ENCODE assay signal across 8 cellular contexts in the genomic region with DNA sequence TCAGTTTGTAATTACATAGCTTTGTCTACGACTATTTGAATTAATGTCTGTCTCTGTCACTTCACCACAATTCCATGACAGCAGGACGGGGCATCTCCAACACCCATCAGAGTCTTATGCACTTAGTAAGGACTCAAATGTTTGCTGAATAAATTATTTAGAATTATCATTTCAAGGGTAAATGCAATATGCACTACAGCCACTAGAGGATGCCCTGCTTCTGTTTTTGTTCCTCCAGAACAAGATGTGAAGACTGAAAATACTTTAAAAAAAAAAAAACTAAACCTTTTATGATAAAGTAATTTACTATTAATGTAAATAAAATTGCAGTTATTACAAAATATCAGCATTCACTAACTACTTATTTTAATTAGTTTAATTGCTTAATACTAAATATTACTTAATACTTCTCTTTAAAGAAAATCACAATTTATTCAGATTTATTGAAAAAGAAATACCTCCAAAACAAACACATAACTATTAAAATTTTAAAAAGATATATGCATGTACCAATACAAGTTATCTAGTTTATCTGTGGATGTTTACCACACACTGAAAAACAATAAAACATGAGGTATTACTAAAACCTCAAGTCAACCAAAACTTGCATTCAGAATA. TPM values are rescaled to one million over a fixed set of nuclear protein-coding genes. Genes with fewer than 3 reads are reported as not detected.
DNase-seq lines count a peak whose midpoint lies in the region; ATAC-seq and TF ChIP-seq lines count a peak whose summit lies in the region.

No MANE protein-coding gene starts in this region.

- peaks cover 28 to 29% of the 10 kb centered on the region in 2 donors for H3K4me1 Mint-ChIP-seq in natural killer cell
- H3K4me1 Mint-ChIP-seq in natural killer cell treated with Interleukin-12 subunit alpha and Interleukin-12 subunit beta and Interleukin-15 and Interleukin-18, amount 100 ng/mL, for 72 hours (ENCODE audit: low read depth in 2 of 2), result peaks cover 12 to 22% of the 10 kb centered on the region in 2 donors

- ATAC-seq in natural killer cell (no peak), GM21447 (IDR thresholded peaks at IDR 0.05; ENCODE audit: unreplicated experiment) (no peak)
- ATAC-seq in natural killer cell treated with Interleukin-12 subunit alpha and Interleukin-12 subunit beta and Interleukin-15 and Interleukin-18, amount 100 ng/mL, for 72 hours, result no peak

- TF ChIP-seq CTCF in natural killer cell (IDR thresholded peaks at IDR 0.05), result peak; percentile 99
- TF ChIP-seq CTCF in WI38 (IDR thresholded peaks at IDR 0.05; ENCODE audit: low read depth, low read length), result peak; percentile 94
- TF ChIP-seq CTCF in esophagus squamous epithelium (IDR thresholded peaks at IDR 0.05), result peak; percentile 87 to 98 (median 96)

- 2 to 13% methylated on average over 2 of the region's 2 CpGs for WGBS in esophagus squamous epithelium, 2 donors

- H3K4me1 ChIP-seq in esophagus squamous epithelium, result peaks cover 0 to 38% (median 2%) of the 10 kb centered on the region in 3 donors

- no peak overlapping the region for H3K4me3 Mint-ChIP-seq in natural killer cell
- H3K4me3 Mint-ChIP-seq in natural killer cell treated with Interleukin-12 subunit alpha and Interleukin-12 subunit beta and Interleukin-15 and Interleukin-18, amount 100 ng/mL, for 72 hours, result no peak overlapping the region

- DNase-seq in natural killer cell, result no peak
- no peak for DNase-seq in natural killer cell treated with Interleukin-12 subunit alpha and Interleukin-12 subunit beta and Interleukin-15 and Interleukin-18, amount 100 ng/mL, for 72 hours (ENCODE audit: low spot score)
- DNase-seq in NCI-H146 (lab: John Stamatoyannopoulos, UW), result peak; percentile 71
- no peak for DNase-seq in esophagus squamous epithelium (lab: John Stamatoyannopoulos, UW)
- peak; percentile 76 for DNase-seq in pons (ENCODE audit: low spot score)
- no peak for DNase-seq in activated effector memory CD4-positive, alpha-beta T cell treated with anti-CD3 and anti-CD28 coated beads, Interleukin-2, amount 50 U/mL, for 16 hours

- no peaks in the 10 kb centered on the region for H3K27me3 ChIP-seq in esophagus squamous epithelium

- H3K4me3 ChIP-seq in WI38 (ENCODE audit: low read depth, low read length), result no peak overlapping the region
- H3K4me3 ChIP-seq in esophagus squamous epithelium, result no peak overlapping the region

- H3K36me3 Mint-ChIP-seq in natural killer cell, result peaks cover 6% of the 10 kb centered on the region
- no peaks in the 10 kb centered on the region for H3K36me3 Mint-ChIP-seq in natural killer cell treated with Interleukin-12 subunit alpha and Interleukin-12 subunit beta and Interleukin-15 and Interleukin-18, amount 100 ng/mL, for 72 hours

- H3K36me3 ChIP-seq in esophagus squamous epithelium, result peaks cover 0 to 5% (median 0%) of the 10 kb centered on the region in 3 donors

- no peaks in the 10 kb centered on the region for H3K9me3 Mint-ChIP-seq in natural killer cell
- no peaks in the 10 kb centered on the region for H3K9me3 Mint-ChIP-seq in natural killer cell treated with Interleukin-12 subunit alpha and Interleukin-12 subunit beta and Interleukin-15 and Interleukin-18, amount 100 ng/mL, for 72 hours

- H3K27me3 Mint-ChIP-seq in natural killer cell (ENCODE audit: low read depth in 2 of 2), result no peaks in the 10 kb centered on the region
- no peaks in the 10 kb centered on the region for H3K27me3 Mint-ChIP-seq in natural killer cell treated with Interleukin-12 subunit alpha and Interleukin-12 subunit beta and Interleukin-15 and Interleukin-18, amount 100 ng/mL, for 72 hours

- no peak for TF ChIP-seq POLR2A in esophagus squamous epithelium (IDR thresholded peaks at IDR 0.05)

- no peak overlapping the region for H3K27ac ChIP-seq in esophagus squamous epithelium

- intact Hi-C loops in natural killer cell (cut with micrococcal nuclease), result loop anchor here (1.0 to 10.0 kb wide), 3 partner anchors 66 to 531 kb away; a partner anchor contains a TSS
- intact Hi-C loops in esophagus squamous epithelium (cut with DNase I), result loop anchor here (5.0 kb wide), 1 partner anchor 69 kb away; no protein-coding TSS in a partner anchor

- H3K9me3 ChIP-seq in esophagus squamous epithelium, result no peaks in the 10 kb centered on the region

- no peak overlapping the region for H3K27ac Mint-ChIP-seq in natural killer cell
- no peak overlapping the region for H3K27ac Mint-ChIP-seq in natural killer cell treated with Interleukin-12 subunit alpha and Interleukin-12 subunit beta and Interleukin-15 and Interleukin-18, amount 100 ng/mL, for 72 hours

RNA-seq across cellular contexts. Expression of a gene that starts 3.2 kb away (rescaled TPM):
- total RNA-seq in natural killer cell (10 to 100 TPM; 12.2 to 21.7 (median 20.1) TPM), esophagus squamous epithelium (10 to 100 TPM; 26.1 to 48.8 (median 34.6) TPM)
- 10 to 100 TPM; 35.7 to 53.6 TPM for total RNA-seq in natural killer cell treated with Interleukin-12 subunit alpha and Interleukin-12 subunit beta and Interleukin-15 and Interleukin-18, amount 100 ng/mL, for 72 hours

RNA-seq across cellular contexts. Expression of a gene that starts 3.4 kb away (rescaled TPM):
- total RNA-seq in natural killer cell (10 to 100 TPM; 60.1 to 69.9 (median 63.9) TPM), esophagus squamous epithelium (10 to 100 TPM; 32.8 to 98.0 (median 69.0) TPM)
- total RNA-seq in natural killer cell treated with Interleukin-12 subunit alpha and Interleukin-12 subunit beta and Interleukin-15 and Interleukin-18, amount 100 ng/mL, for 72 hours, result 10 to 100 TPM; 38.9 to 56.3 TPM

Comparison
In these comparisons a context has a peak if more than half of its experiments do, and no peak if none do; other contexts are left out.
1. DNase-seq: peak in NCI-H146 (single experiment) and pons (single experiment); none in natural killer cell (single experiment), natural killer cell treated with Interleukin-12 subunit alpha and Interleukin-12 subunit beta and Interleukin-15 and Interleukin-18, amount 100 ng/mL, for 72 hours (single experiment), esophagus squamous epithelium (single experiment) and activated effector memory CD4-positive, alpha-beta T cell treated with anti-CD3 and anti-CD28 coated beads, Interleukin-2, amount 50 U/mL, for 16 hours (single experiment).
2. Peak in every context shown above with its lines, with median percentiles within 50 percentile points of each other: CTCF ChIP-seq.